Comparison of ENCODE assay signal across 31 cellular contexts in genomic region chr12:101351682-101352081, GRCh38. TPM values are rescaled to one million over a fixed set of nuclear protein-coding genes. Genes with fewer than 3 reads are reported as not detected.
A peak's percentile ranks its signal among the peaks of the same experiment; 100 is the strongest.
DNase-seq lines count a peak whose midpoint lies in the region; ATAC-seq, FAIRE-seq and TF ChIP-seq lines count a peak whose summit lies in the region.
"Had no signal": no experiment of that assay in that cellular context is flagged by ENCODE, and none has a peak within 500 bp of the region (broad histone marks: within the 10 kb centered on the region; RNA-seq: fewer than 3 reads in every experiment).

No MANE protein-coding gene starts in this region.

- WGBS in HepG2 (ENCODE audit: low lambda C conversion rate) = 99% methylated on average over 4 of the region's 4 CpGs
- 88% methylated on average over 4 of the region's 4 CpGs for WGBS in right lobe of liver (ENCODE audit: insufficient coverage, low coverage, low lambda C conversion rate, missing lambda C conversion rate)
- WGBS in prostate gland = 97% methylated on average over 4 of the region's 4 CpGs

- ATAC-seq in HepG2 (no peak), right lobe of liver (no peak)
- ATAC-seq: A549; CD8-positive, alpha-beta T cell had no signal

- H3K27me3 ChIP-seq in HepG2 (ENCODE audit: control insufficient read depth in 1 of 2, insufficient read depth in 2 of 2, low read length in 2 of 2) = no peaks in the 10 kb centered on the region
- H3K27me3 ChIP-seq in right lobe of liver = no peaks in the 10 kb centered on the region
- H3K27me3 ChIP-seq in prostate gland (replicated peaks; ENCODE audit: insufficient read depth) = no peaks in the 10 kb centered on the region
- H3K27me3 ChIP-seq: BE2C; BLaER1; BLaER1 treated with 17β-estradiol and CSF1 and Interleukin-3, amounts not matched to agents 10 nM and 100 nM had no signal

- TF ChIP-seq CTCF in HepG2 (CRISPR knock-in tag; IDR thresholded peaks at IDR 0.05) = no peak
- TF ChIP-seq CTCF in right lobe of liver (IDR thresholded peaks at IDR 0.05) = no peak
- TF ChIP-seq CTCF in HEK293 (tag by site-specific recombination; IDR thresholded peaks at IDR 0.05) = no peak
- no peak for TF ChIP-seq CTCF in prostate gland (IDR thresholded peaks at IDR 0.05)

- H3K36me3 ChIP-seq in HepG2 (replicated peaks in 1 of 2; ENCODE audit: control insufficient read depth in 1 of 2, insufficient read depth in 2 of 2, low read length in 2 of 2) (peaks cover 14 to 66% of the 10 kb centered on the region in 2 experiments), right lobe of liver (peaks cover 0 to 26% (median 7%) of the 10 kb centered on the region in 4 donors), HEK293 (ENCODE audit: control insufficient read depth in 2 of 2, insufficient read depth in 1 of 2, low read length in 2 of 2) (peaks cover 26 to 34% of the 10 kb centered on the region in 2 experiments), prostate gland (peaks cover 0 to 8% of the 10 kb centered on the region in 2 donors)

- no peaks in the 10 kb centered on the region for H3K79me2 ChIP-seq in HepG2 (ENCODE audit: insufficient read depth, low read length)

- TF ChIP-seq RAD21 in HepG2 (CRISPR knock-in tag; IDR thresholded peaks at IDR 0.05) = no peak

- H3K4me1 ChIP-seq in HepG2 (ENCODE audit: insufficient read depth, low read length) = no peaks in the 10 kb centered on the region
- H3K4me1 ChIP-seq in right lobe of liver = no peaks in the 10 kb centered on the region
- no peaks in the 10 kb centered on the region for H3K4me1 ChIP-seq in HEK293 (ENCODE audit: control insufficient read depth, insufficient read depth, low read length)
- no peaks in the 10 kb centered on the region for H3K4me1 ChIP-seq in prostate gland (replicated peaks)
- H3K4me1 ChIP-seq: A549, BE2C, BLaER1, Caco-2 had no signal

- no peak overlapping the region for H3K9ac ChIP-seq in HepG2 (ENCODE audit: insufficient read depth, low read depth, low read length)
- H3K9ac ChIP-seq: BLaER1; BLaER1 treated with 17β-estradiol and CSF1 and Interleukin-3, amounts not matched to agents 10 nM and 100 nM had no signal

- FAIRE-seq in HepG2 (lab: Jason Lieb, UNC) = no peak
- FAIRE-seq: A204.1, A549, D721Med had no signal

- TF ChIP-seq POLR2A in HepG2 (IDR thresholded peaks at IDR 0.05; ENCODE audit: insufficient read depth in 1 of 2, low read depth in 2 of 2, low read length in 2 of 2) (no peak), right lobe of liver (IDR thresholded peaks at IDR 0.05) (no peak), prostate gland (IDR thresholded peaks at IDR 0.05) (no peak)

- no peaks in the 10 kb centered on the region for H4K20me1 ChIP-seq in HepG2 (ENCODE audit: insufficient read depth, low read length)
- H4K20me1 ChIP-seq: BLaER1; BLaER1 treated with 17β-estradiol and CSF1 and Interleukin-3, amounts not matched to agents 10 nM and 100 nM had no signal

- H3K4me2 ChIP-seq in HepG2 (ENCODE audit: low read depth, low read length) = no peak overlapping the region
- H3K4me2 ChIP-seq: A549; BLaER1; BLaER1 treated with 17β-estradiol and CSF1 and Interleukin-3, amounts not matched to agents 10 nM and 100 nM had no signal

- H3K9me3 ChIP-seq in HepG2 (ENCODE audit: low read length) (no peaks in the 10 kb centered on the region), right lobe of liver (no peaks in the 10 kb centered on the region), HEK293 (ENCODE audit: control insufficient read depth, insufficient read depth, low read depth, low read length) (no peaks in the 10 kb centered on the region), prostate gland (no peaks in the 10 kb centered on the region)
- H3K9me3 ChIP-seq: BE2C had no signal

- POLR2A ChIA-PET in HepG2 (lab: Yijun Ruan, JAX) (no interaction called here), HEK293 (lab: Yijun Ruan, JAX) (interaction anchor here (0.7 kb wide), 1 partner anchor 11 kb away, joined by 3 read pairs; no protein-coding TSS in a partner anchor)

- CTCF ChIA-PET in HepG2 (lab: Yijun Ruan, JAX; ENCODE audit: low intra/inter-chr PET ratio, low total read pairs) = no interaction called here
- CTCF ChIA-PET in HEK293 (lab: Yijun Ruan, JAX) = no interaction called here

- DNase-seq in HepG2 (ENCODE audit: low spot score) (no peak), right lobe of liver (no peak), prostate gland (ENCODE audit: low spot score) (no peak)
- DNase-seq: 8988T; ACHN; AML-193; BE2C; C1 segment of cervical spinal cord; Caco-2; Calu3; CD4-positive, alpha-beta memory T cell; CD4-positive, alpha-beta T cell; CD4-positive, CD25-positive, alpha-beta regulatory T cell; CD8-positive, alpha-beta memory T cell; CD8-positive, alpha-beta T cell; COR-L47; DMS 273 treated with DMSO at 0.1 percent for 48 hours; DMS153; DMS53; DMS79; DMS79 treated with DMSO at 0.1 percent for 48 hours; DND-41; EL had no signal

- H3K4me3 ChIP-seq in HepG2 (replicated peaks in 1 of 3; ENCODE audit: insufficient read depth in 1 of 3, low read depth in 2 of 3, low read length in 3 of 3) = no peak overlapping the region
- no peak overlapping the region for H3K4me3 ChIP-seq in right lobe of liver
- H3K4me3 ChIP-seq in HEK293 (ENCODE audit: low read depth, low read length) = no peak overlapping the region
- no peak overlapping the region for H3K4me3 ChIP-seq in prostate gland
- H3K4me3 ChIP-seq: A549; BLaER1; BLaER1 treated with 17β-estradiol and CSF1 and Interleukin-3, amounts not matched to agents 10 nM and 100 nM had no signal

- BruUV-seq in HepG2 (replicated peaks; lab: Mats Ljungman, UMichigan) = no TSS peak

- H2AFZ ChIP-seq in HepG2 (ENCODE audit: low read length) = no peak overlapping the region

- intact Hi-C loops in HepG2 (cut with micrococcal nuclease; ENCODE audit: unreplicated experiment) = no loop called here
- intact Hi-C loops in right lobe of liver (cut with DNase I) = no loop called here
- intact Hi-C loops in prostate gland (cut with DNase I) = no loop called here

- TF ChIP-seq EP300 in HepG2 (IDR thresholded peaks at IDR 0.05; ENCODE audit: low read depth in 2 of 2, low read length in 2 of 2) (no peak), HepG2 (CRISPR knock-in tag; IDR thresholded peaks at IDR 0.05; ENCODE audit: borderline replicate concordance) (no peak)

- in situ Hi-C loops in HepG2 (cut with HindIII; ENCODE audit: extremely low pct_ligation_motif_present, low pct_unique_long_range_greater_than_20kb) = no loop called here

- no peak overlapping the region for H3K27ac ChIP-seq in HepG2 (ENCODE audit: extremely low read length, insufficient read depth, low read length)
- H3K27ac ChIP-seq in right lobe of liver = no peak overlapping the region
- no peak overlapping the region for H3K27ac ChIP-seq in HEK293 (ENCODE audit: extremely low read depth, low read depth, low read length)
- no peak overlapping the region for H3K27ac ChIP-seq in prostate gland
- H3K27ac ChIP-seq: 22Rv1; A549; BLaER1; BLaER1 treated with 17β-estradiol and CSF1 and Interleukin-3, amounts not matched to agents 10 nM and 100 nM; C4-2B had no signal

TF ChIP-seq in HepG2, 621 proteins besides CTCF, POLR2A, EP300 and RAD21:
- TF ChIP-seq ZNF792 (CRISPR knock-in tag; IDR thresholded peaks at IDR 0.05) (no peak), ATF7 (IDR thresholded peaks at IDR 0.05) (peak; percentile 76), ATF7 (CRISPR knock-in tag; IDR thresholded peaks at IDR 0.05) (no peak)

TF ChIP-seq in HEK293, 187 proteins besides CTCF, POLR2A, EP300 and RAD21 (continues in another document):
- no peak for TF ChIP-seq REPIN1 (tag by site-specific recombination; IDR thresholded peaks at IDR 0.05; ENCODE audit: low read depth)
- TF ChIP-seq, protein P1, sequence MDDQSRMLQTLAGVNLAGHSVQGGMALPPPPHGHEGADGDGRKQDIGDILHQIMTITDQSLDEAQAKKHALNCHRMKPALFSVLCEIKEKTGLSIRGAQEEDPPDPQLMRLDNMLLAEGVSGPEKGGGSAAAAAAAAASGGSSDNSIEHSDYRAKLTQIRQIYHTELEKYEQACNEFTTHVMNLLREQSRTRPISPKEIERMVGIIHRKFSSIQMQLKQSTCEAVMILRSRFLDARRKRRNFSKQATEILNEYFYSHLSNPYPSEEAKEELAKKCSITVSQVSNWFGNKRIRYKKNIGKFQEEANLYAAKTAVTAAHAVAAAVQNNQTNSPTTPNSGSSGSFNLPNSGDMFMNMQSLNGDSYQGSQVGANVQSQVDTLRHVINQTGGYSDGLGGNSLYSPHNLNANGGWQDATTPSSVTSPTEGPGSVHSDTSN (CRISPR knock-in tag; IDR thresholded peaks at IDR 0.05) = no peak

RNA-seq across cellular contexts. Expression of gene ARL1, which starts 55.9 kb away (rescaled TPM):
- total RNA-seq in HepG2 (2016; rRNA removed; fragmentation: Illumina TruSeq; extraction: Trizol) (114 and 123 TPM in 2 replicates), right lobe of liver (10 to 100 TPM; 42.5 to 64.4 (median 53.1) TPM), prostate gland (10 to 100 TPM; 50.2 to 95.0 TPM)
- 20.3 and 24.1 TPM in 2 replicates for total RNA-seq in HepG2 (2016; cell fraction: cytosol; rRNA removed; fragmentation: Illumina TruSeq; extraction: Trizol; ENCODE audit: low read depth)
- 108 and 128 TPM in 2 replicates for total RNA-seq in HepG2 (2016; cell fraction: insoluble cytoplasmic fraction; rRNA removed; fragmentation: Illumina TruSeq; extraction: Trizol)
- total RNA-seq in HepG2 (2016; cell fraction: membrane; rRNA removed; fragmentation: Illumina TruSeq; extraction: Trizol) = 24.8 and 32.5 TPM in 2 replicates
- total RNA-seq in HepG2 (2016; cell fraction: nucleus; rRNA removed; fragmentation: Illumina TruSeq; extraction: Trizol) = 83.1 and 87.5 TPM in 2 replicates
- polyA plus RNA-seq in HepG2 (2011; rRNA removed) = 62.9 and 90.9 TPM in 2 replicates
- 39.9 and 47.5 TPM in 2 replicates for polyA plus RNA-seq in HepG2 (2011; cell fraction: cytosol; rRNA removed)
- polyA plus RNA-seq in HepG2 (2011; cell fraction: nucleus; rRNA removed) = 26.1 and 26.2 TPM in 2 replicates
- 64.1 and 96.4 TPM in 2 replicates for polyA plus RNA-seq in HepG2 (2012)
- polyA plus RNA-seq in HepG2 (2016; cell fraction: cytosol; fragmentation: Illumina TruSeq; extraction: Trizol; ENCODE audit: low read depth) = 11.0 and 14.7 TPM in 2 replicates
- 102 and 120 TPM in 2 replicates for polyA plus RNA-seq in HepG2 (2016; cell fraction: insoluble cytoplasmic fraction; fragmentation: Illumina TruSeq; extraction: Trizol; ENCODE audit: low read depth)
- polyA plus RNA-seq in HepG2 (2016; cell fraction: membrane; fragmentation: Illumina TruSeq; extraction: Trizol; ENCODE audit: low read depth) = 14.7 and 15.1 TPM in 2 replicates
- polyA plus RNA-seq in HepG2 (2016; cell fraction: nucleus; fragmentation: Illumina TruSeq; extraction: Trizol; ENCODE audit: insufficient read depth, low read depth) = 119 and 126 TPM in 2 replicates
- polyA minus RNA-seq in HepG2 (2011; rRNA and poly(A)+ RNA removed; ENCODE audit: low replicate concordance) = 26.3 and 38.0 TPM in 2 replicates
- 52.1 and 54.3 TPM in 2 replicates for polyA minus RNA-seq in HepG2 (2011; cell fraction: cytosol; rRNA and poly(A)+ RNA removed)
- polyA minus RNA-seq in HepG2 (2011; cell fraction: nucleus; rRNA and poly(A)+ RNA removed) = 121 and 129 TPM in 2 replicates

Comparison
In these comparisons a context has a peak if more than half of its experiments do, and no peak if none do; other contexts are left out.
1. Of the 63 proteins assayed by ChIP-seq in both HepG2 and HEK293: peak only in HepG2: none; only in HEK293: ATF2; in both: none; in neither: 62.